Comparison of ENCODE assay signal across 1 cellular context in the genomic region with DNA sequence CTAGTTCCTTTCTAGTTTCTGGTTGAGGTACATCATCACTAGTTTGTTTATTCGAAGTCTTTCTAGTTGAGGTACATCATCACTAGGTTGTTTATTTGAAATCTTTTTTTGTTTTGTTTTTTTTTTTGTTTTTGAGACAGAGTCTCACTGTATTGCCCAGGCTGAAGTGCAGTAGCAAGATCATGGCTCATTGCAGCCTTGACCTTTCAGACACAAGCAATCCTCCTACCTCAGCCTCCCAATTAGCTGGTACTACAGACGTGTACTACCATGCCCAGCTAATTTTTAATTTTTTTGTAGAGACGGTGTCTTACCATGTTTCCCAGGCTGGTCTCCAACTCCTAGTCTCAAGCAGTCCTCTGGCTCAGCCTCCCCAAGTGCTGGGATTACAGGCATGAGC.
TF ChIP-seq lines count a peak whose summit lies in the region.

No MANE protein-coding gene starts in this region.

TF ChIP-seq in HepG2, 621 proteins besides CTCF, POLR2A, EP300 and RAD21:
- TF ChIP-seq ZNF121 (CRISPR knock-in tag; IDR thresholded peaks at IDR 0.05), result peak; percentile 80
- TF ChIP-seq RXRB (CRISPR knock-in tag; IDR thresholded peaks at IDR 0.05; ENCODE audit: borderline replicate concordance), result no peak
- TF ChIP-seq KAT8 (CRISPR knock-in tag; IDR thresholded peaks at IDR 0.05), result no peak
- no peak for TF ChIP-seq ZNF713 (CRISPR knock-in tag; IDR thresholded peaks at IDR 0.05)
- TF ChIP-seq, protein P1, sequence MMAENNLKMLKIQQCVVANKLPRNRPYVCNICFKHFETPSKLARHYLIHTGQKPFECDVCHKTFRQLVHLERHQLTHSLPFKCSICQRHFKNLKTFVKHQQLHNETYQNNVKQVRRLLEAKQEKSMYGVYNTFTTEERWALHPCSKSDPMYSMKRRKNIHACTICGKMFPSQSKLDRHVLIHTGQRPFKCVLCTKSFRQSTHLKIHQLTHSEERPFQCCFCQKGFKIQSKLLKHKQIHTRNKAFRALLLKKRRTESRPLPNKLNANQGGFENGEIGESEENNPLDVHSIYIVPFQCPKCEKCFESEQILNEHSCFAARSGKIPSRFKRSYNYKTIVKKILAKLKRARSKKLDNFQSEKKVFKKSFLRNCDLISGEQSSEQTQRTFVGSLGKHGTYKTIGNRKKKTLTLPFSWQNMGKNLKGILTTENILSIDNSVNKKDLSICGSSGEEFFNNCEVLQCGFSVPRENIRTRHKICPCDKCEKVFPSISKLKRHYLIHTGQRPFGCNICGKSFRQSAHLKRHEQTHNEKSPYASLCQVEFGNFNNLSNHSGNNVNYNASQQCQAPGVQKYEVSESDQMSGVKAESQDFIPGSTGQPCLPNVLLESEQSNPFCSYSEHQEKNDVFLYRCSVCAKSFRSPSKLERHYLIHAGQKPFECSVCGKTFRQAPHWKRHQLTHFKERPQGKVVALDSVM (CRISPR knock-in tag; IDR thresholded peaks at IDR 0.05), result peak; percentile 59; the same call in 1 of the 2 replicates
